ENCODE assay signal across 8 cellular contexts in genomic region chr18:22930089-22930713, GRCh38. TPM values are rescaled to one million over a fixed set of nuclear protein-coding genes. Genes with fewer than 3 reads are reported as not detected.
A peak's percentile ranks its signal among the peaks of the same experiment; 100 is the strongest.
DNase-seq lines count a peak whose midpoint lies in the region; ATAC-seq lines count a peak whose summit lies in the region.

No MANE protein-coding gene starts in this region.

- no peak overlapping the region for H3K9ac ChIP-seq in mesendoderm (ENCODE audit: low read length)

- no peak overlapping the region for H3K18ac ChIP-seq in mesendoderm (ENCODE audit: low read length)

- H4K8ac ChIP-seq in mesendoderm (ENCODE audit: low read depth, low read length): no peak overlapping the region

- H3K4ac ChIP-seq in mesendoderm (ENCODE audit: low read depth, low read length): no peak overlapping the region

- H4K5ac ChIP-seq in mesendoderm (ENCODE audit: low read length): no peak overlapping the region

- H2BK120ac ChIP-seq in mesendoderm (ENCODE audit: low read depth, low read length): no peak overlapping the region

- H3K27ac ChIP-seq in mesendoderm (ENCODE audit: low read depth, low read length): no peak overlapping the region

- H3K79me1 ChIP-seq in mesendoderm (ENCODE audit: low read length): peaks cover 2% of the 10 kb centered on the region

- no peaks in the 10 kb centered on the region for H3K27me3 ChIP-seq in mesendoderm (ENCODE audit: insufficient read depth, low read length, poor library complexity)

- WGBS in mesendoderm (ENCODE audit: extremely low coverage, insufficient coverage, low lambda C conversion rate): no CpG with 5 or more reads among the region's 2 CpGs

- H2BK15ac ChIP-seq in mesendoderm (replicated peaks; ENCODE audit: low read depth): no peak overlapping the region

- no peaks in the 10 kb centered on the region for H3K36me3 ChIP-seq in mesendoderm (ENCODE audit: control insufficient read depth, insufficient read depth, low read length)

- ATAC-seq in HG03342 (IDR thresholded peaks at IDR 0.05; ENCODE audit: unreplicated experiment): peak; percentile 41

- H3K4me3 ChIP-seq in mesendoderm (ENCODE audit: low read length): no peak overlapping the region

- H3K23ac ChIP-seq in mesendoderm (ENCODE audit: low read length): no peak overlapping the region

- no peak overlapping the region for H2AK5ac ChIP-seq in mesendoderm (ENCODE audit: low read length)

- H3K4me2 ChIP-seq in mesendoderm (ENCODE audit: low read length): no peak overlapping the region

- no peaks in the 10 kb centered on the region for H3K4me1 ChIP-seq in mesendoderm (ENCODE audit: control insufficient read depth, low read depth, low read length)

- H3K56ac ChIP-seq in mesendoderm (ENCODE audit: low read length): no peak overlapping the region

- H3K79me2 ChIP-seq in mesendoderm (ENCODE audit: control insufficient read depth, insufficient read depth, low read length): peaks cover 6% of the 10 kb centered on the region

- DNase-seq in NOMO-1 (lab: John Stamatoyannopoulos, UW; ENCODE audit: unreplicated experiment in 2 of 2) (peak; percentile 49 to 70), NOMO-1 treated with dmso at 0.1 percent for 144 hours (lab: John Stamatoyannopoulos, UW; ENCODE audit: unreplicated experiment) (no peak), NCI-H460 (ENCODE audit: extremely low read depth, low read depth) (peak; percentile 58), mesendoderm (peak; percentile 75)
- peak; percentile 86 to 90 for DNase-seq in activated CD4-positive, alpha-beta T cell treated with anti-CD3 and anti-CD28 coated beads, Interleukin-2, amount 50 U/mL, for 48 hours
- peak; percentile 77 for DNase-seq in effector CD4-positive, alpha-beta T cell
- DNase-seq in stimulated activated CD8-positive, alpha-beta memory T cell treated with anti-CD3 and anti-CD28 coated beads, Interleukin-2, amount 100 ng/mL, for 48 hours (ENCODE audit: low read depth in 2 of 2): peak; percentile 42 to 70

- H2BK5ac ChIP-seq in mesendoderm (ENCODE audit: low read length): no peak overlapping the region

RNA-seq across cellular contexts. Expression of gene RBBP8, which starts 2.9 kb away (rescaled TPM):
- 46.8 and 48.4 TPM in 2 replicates for total RNA-seq in NCI-H460 (2014; rRNA removed; shearing (Covaris generic))
- polyA plus RNA-seq in NCI-H460 (2014; cell fraction: nucleus; rRNA removed): 29.4 and 36.3 TPM in 2 replicates
- polyA plus RNA-seq in mesendoderm (2013, experiment 1 of 2): 62.0 TPM
- polyA plus RNA-seq in mesendoderm (2013, experiment 2 of 2): 70.7 TPM
